In genomic region chr6:8102122-8102958, GRCh38 we compare ENCODE assay signal across 8 cellular contexts. TPM values are rescaled to one million over a fixed set of nuclear protein-coding genes. Genes with fewer than 3 reads are reported as not detected.
DNase-seq lines count a peak whose midpoint lies in the region; ATAC-seq, FAIRE-seq and TF ChIP-seq lines count a peak whose summit lies in the region.

Gene EEF1E1 (minus strand): TSS chr6:8102548. CDS start chr6:8102521, 27 bp downstream.

- peak within 1 kb of the TSS; percentile 78 for H2AFZ ChIP-seq in astrocyte (ENCODE audit: low read depth, low read length)

- H3K27ac ChIP-seq in astrocyte (ENCODE audit: low read depth, low read length) (peak within 1 kb of the TSS; percentile 69), rectal smooth muscle tissue (ENCODE audit: low read depth, low read length) (no peak within 1 kb of the TSS), vagina (peak within 1 kb of the TSS; percentile 7)

- peak within 1 kb of the TSS; percentile 98 for H3K4me2 ChIP-seq in astrocyte (ENCODE audit: low read length)

- H3K4me3 ChIP-seq in astrocyte (ENCODE audit: insufficient read depth, low read depth, low read length) (peak within 1 kb of the TSS; percentile 89), rectal smooth muscle tissue (ENCODE audit: low read length) (peak within 1 kb of the TSS; percentile 97), vagina (peak within 1 kb of the TSS; percentile 77 to 87)

- H3K4me1 Mint-ChIP-seq in T-helper 2 cell treated with Interferon-gamma antibody and Interleukin-4, amounts not matched to agents 5 μg/mL and 100 μg/mL, for 36 hours (ENCODE audit: low read depth) = peaks cover 25% of the 10 kb centered on the region
- peaks cover 6% of the 10 kb centered on the region for H3K4me1 Mint-ChIP-seq in astrocyte (ENCODE audit: low read depth, unreplicated experiment)

- H3K9me3 ChIP-seq in astrocyte (ENCODE audit: insufficient read depth, low read depth, low read length) (no peaks in the 10 kb centered on the region), vagina (no peaks in the 10 kb centered on the region)

- intact Hi-C loops in vagina (cut with DNase I) = no loop called here

- H3K36me3 ChIP-seq in astrocyte (ENCODE audit: insufficient read depth, low read length) (no peaks in the 10 kb centered on the region), rectal smooth muscle tissue (ENCODE audit: control insufficient read depth, insufficient read depth, low read length) (no peaks in the 10 kb centered on the region), vagina (no peaks in the 10 kb centered on the region)

- H3K79me2 ChIP-seq in astrocyte (ENCODE audit: insufficient read depth, low read length) = peaks cover 46% of the 10 kb centered on the region

- TF ChIP-seq POLR2A in vagina (IDR thresholded peaks at IDR 0.05) = no peak

- FAIRE-seq in astrocyte (lab: Jason Lieb, UNC) = no peak

- H3K27me3 Mint-ChIP-seq in T-helper 2 cell treated with Interferon-gamma antibody and Interleukin-4, amounts not matched to agents 5 μg/mL and 100 μg/mL, for 36 hours (ENCODE audit: low read depth) = peaks cover 16% of the 10 kb centered on the region
- H3K27me3 Mint-ChIP-seq in astrocyte (ENCODE audit: low read depth, unreplicated experiment) = no peaks in the 10 kb centered on the region

- peaks cover 3% of the 10 kb centered on the region for H3K9me3 Mint-ChIP-seq in T-helper 2 cell treated with Interferon-gamma antibody and Interleukin-4, amounts not matched to agents 5 μg/mL and 100 μg/mL, for 36 hours
- H3K9me3 Mint-ChIP-seq in astrocyte (ENCODE audit: unreplicated experiment) = peaks cover 2% of the 10 kb centered on the region

- H3K9ac ChIP-seq in astrocyte (ENCODE audit: low read length) (peak within 1 kb of the TSS; percentile 92), rectal smooth muscle tissue (ENCODE audit: low read length) (peak within 1 kb of the TSS; percentile 45)

- DNase-seq in NCI-H2029 (lab: John Stamatoyannopoulos, UW) (peak; percentile 99), astrocyte (ENCODE audit: low read depth) (peak; percentile 87), hepatic stellate cell (ENCODE audit: low spot score) (peak; percentile 98), vagina (ENCODE audit: extremely low spot score in 2 of 2) (peak in 1 of 2 donors; percentile 95)
- peak; percentile 89 for DNase-seq in T-helper 2 cell treated with Interferon-gamma antibody and Interleukin-4, amounts not matched to agents 5 μg/mL and 100 μg/mL, for 36 hours (ENCODE audit: low spot score)

- TF ChIP-seq CTCF in astrocyte (IDR thresholded peaks at IDR 0.05; ENCODE audit: insufficient read depth, low read depth, low read length) (no peak), vagina (IDR thresholded peaks at IDR 0.05) (no peak)

- peaks cover 3% of the 10 kb centered on the region for H3K4me1 ChIP-seq in astrocyte (ENCODE audit: insufficient read depth, low read length)
- H3K4me1 ChIP-seq in rectal smooth muscle tissue (ENCODE audit: control insufficient read depth, insufficient read depth, low read length) = peaks cover 3% of the 10 kb centered on the region
- peaks cover 14% of the 10 kb centered on the region for H3K4me1 ChIP-seq in vagina

- peak; percentile 98 for ATAC-seq in GM18508 (IDR thresholded peaks at IDR 0.05; ENCODE audit: insufficient read depth, unreplicated experiment)
- ATAC-seq in HG02981 (IDR thresholded peaks at IDR 0.05; ENCODE audit: unreplicated experiment) = peak; percentile 99

- H4K20me1 ChIP-seq in astrocyte (ENCODE audit: insufficient read depth, low read length) = no peaks in the 10 kb centered on the region

- H3K27me3 ChIP-seq in astrocyte (ENCODE audit: insufficient read depth, low read length) (no peaks in the 10 kb centered on the region), rectal smooth muscle tissue (ENCODE audit: control insufficient read depth, insufficient read depth, low read length) (no peaks in the 10 kb centered on the region), vagina (no peaks in the 10 kb centered on the region)

- H3K36me3 Mint-ChIP-seq in T-helper 2 cell treated with Interferon-gamma antibody and Interleukin-4, amounts not matched to agents 5 μg/mL and 100 μg/mL, for 36 hours (ENCODE audit: low read depth) = peaks cover 19% of the 10 kb centered on the region
- no peaks in the 10 kb centered on the region for H3K36me3 Mint-ChIP-seq in astrocyte (ENCODE audit: low read depth, unreplicated experiment)

- peak within 1 kb of the TSS; percentile 96 for H3K4me3 Mint-ChIP-seq in T-helper 2 cell treated with Interferon-gamma antibody and Interleukin-4, amounts not matched to agents 5 μg/mL and 100 μg/mL, for 36 hours
- peak within 1 kb of the TSS; percentile 93 for H3K4me3 Mint-ChIP-seq in astrocyte (ENCODE audit: unreplicated experiment)

- peak within 1 kb of the TSS; percentile 99 for H3K27ac Mint-ChIP-seq in T-helper 2 cell treated with Interferon-gamma antibody and Interleukin-4, amounts not matched to agents 5 μg/mL and 100 μg/mL, for 36 hours
- H3K27ac Mint-ChIP-seq in astrocyte (ENCODE audit: unreplicated experiment) = peak within 1 kb of the TSS; percentile 93

RNA-seq across cellular contexts. Expression of gene EEF1E1, which starts in this region (rescaled TPM):
- 35.5 and 44.5 TPM in 2 replicates for total RNA-seq in astrocyte
- total RNA-seq in vagina = 53.0 TPM
